In the genomic region with DNA sequence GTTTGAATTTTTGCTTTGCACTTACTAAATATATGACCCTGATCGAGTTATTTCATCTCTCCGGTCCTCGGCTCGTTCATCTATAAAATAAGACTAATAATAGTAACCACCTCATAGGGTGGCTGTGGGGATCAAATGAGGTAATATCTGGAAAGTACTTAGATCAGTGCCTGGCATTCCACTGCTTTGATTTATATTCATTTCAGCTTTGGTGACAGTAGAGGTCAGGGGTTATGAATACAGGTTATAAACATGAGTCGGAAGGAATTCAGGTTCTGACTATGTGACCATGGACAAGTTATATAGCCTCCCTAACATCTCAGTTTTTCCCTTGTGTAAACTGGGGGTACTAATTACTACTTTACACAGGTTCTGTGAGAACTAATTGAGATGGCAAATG, we compare ENCODE assay signal across 32 cellular contexts. TPM values are rescaled to one million over a fixed set of nuclear protein-coding genes. Genes with fewer than 3 reads are reported as not detected.
"Had no signal": no experiment of that assay in that cellular context is flagged by ENCODE, and none has a peak within 500 bp of the region (broad histone marks: within the 10 kb centered on the region; RNA-seq: fewer than 3 reads in every experiment).

No MANE protein-coding gene starts in this region.

- H3K9me3 Mint-ChIP-seq: activated CD4-positive, alpha-beta memory T cell treated with anti-CD3 and anti-CD28 coated beads, Interleukin-2, amount 10 ng/mL, durations not matched to agents 7 days and 5 days; activated CD4-positive, alpha-beta T cell treated with anti-CD3 and anti-CD28 coated beads, Interleukin-2, amount 10 ng/mL, durations not matched to agents 7 days and 5 days; stimulated activated naive CD8-positive, alpha-beta T cell treated with anti-CD3 and anti-CD28 coated beads, Interleukin-15, amount 100 ng/mL, for 72 hours had no signal

- H3K27me3 Mint-ChIP-seq: progenitor cell of endocrine pancreas had no signal

- H3K4me1 Mint-ChIP-seq: activated T-helper 17 cell treated with anti-CD3 and anti-CD28 coated beads, Interleukin-2, amount 50 U/mL, for 72 hours; stimulated activated memory B cell treated with anti-CD40 and anti-IgM and Interleukin-4, amounts not matched to agents 10 μg/mL and 1 μg/mL and 100 μg/mL, for 72 hours; stimulated activated naive CD8-positive, alpha-beta T cell treated with anti-CD3 and anti-CD28 coated beads, Interleukin-15, amount 100 ng/mL, for 72 hours had no signal

- FAIRE-seq: astrocyte, small intestine had no signal

- H3K4me3 ChIP-seq: left ventricle myocardium inferior, lung, ovary, right lobe of liver, thyroid gland had no signal

- H3K27me3 ChIP-seq: brain microvascular endothelial cell, ovary, right lobe of liver, thyroid gland had no signal

- H3K27ac Mint-ChIP-seq: activated CD4-positive, alpha-beta memory T cell treated with anti-CD3 and anti-CD28 coated beads, Interleukin-2, amount 10 ng/mL, durations not matched to agents 7 days and 5 days; activated CD4-positive, alpha-beta T cell treated with anti-CD3 and anti-CD28 coated beads, Interleukin-2, amount 10 ng/mL, durations not matched to agents 7 days and 5 days; activated T-helper 17 cell treated with anti-CD3 and anti-CD28 coated beads, Interleukin-2, amount 50 U/mL, for 72 hours; effector memory CD8-positive, alpha-beta T cell; immature natural killer cell; nephron progenitor cell; progenitor cell of endocrine pancreas; stimulated activated memory B cell treated with anti-CD40 and anti-IgM and Interleukin-4, amounts not matched to agents 10 μg/mL and 1 μg/mL and 100 μg/mL, for 72 hours; stimulated activated naive CD8-positive, alpha-beta T cell treated with anti-CD3 and anti-CD28 coated beads, Interleukin-15, amount 100 ng/mL, for 72 hours; WTC11 had no signal

- H3K36me3 Mint-ChIP-seq: stimulated activated memory B cell treated with anti-CD40 and anti-IgM and Interleukin-4, amounts not matched to agents 10 μg/mL and 1 μg/mL and 100 μg/mL, for 72 hours had no signal

- H3K4me3 Mint-ChIP-seq: activated CD4-positive, alpha-beta memory T cell treated with anti-CD3 and anti-CD28 coated beads, Interleukin-2, amount 10 ng/mL, durations not matched to agents 7 days and 5 days; activated CD4-positive, alpha-beta T cell treated with anti-CD3 and anti-CD28 coated beads, Interleukin-2, amount 10 ng/mL, durations not matched to agents 7 days and 5 days; activated T-cell treated with anti-CD3 and anti-CD28 coated beads, Interleukin-2, amount 50 U/mL, for 4 hours; activated T-helper 17 cell treated with anti-CD3 and anti-CD28 coated beads, Interleukin-2, amount 50 U/mL, for 72 hours; effector memory CD8-positive, alpha-beta T cell; nephron progenitor cell; stimulated activated memory B cell treated with anti-CD40 and anti-IgM and Interleukin-4, amounts not matched to agents 10 μg/mL and 1 μg/mL and 100 μg/mL, for 72 hours; stimulated activated naive CD8-positive, alpha-beta T cell treated with anti-CD3 and anti-CD28 coated beads, Interleukin-15, amount 100 ng/mL, for 72 hours; WTC11 had no signal

- DNase-seq: activated CD4-positive, alpha-beta memory T cell treated with anti-CD3 and anti-CD28 coated beads, Interleukin-2, amount 10 ng/mL, durations not matched to agents 7 days and 5 days; activated CD4-positive, alpha-beta T cell treated with anti-CD3 and anti-CD28 coated beads for 1 hour; activated CD4-positive, alpha-beta T cell treated with anti-CD3 and anti-CD28 coated beads, Interleukin-2, amount 10 ng/mL, durations not matched to agents 7 days and 5 days; activated gamma-delta T cell treated with Interleukin-2 at 50 U/mL for 16 hours; activated naive CD4-positive, alpha-beta T cell treated with anti-CD3 and anti-CD28 coated beads, Interleukin-2, amount 50 U/mL, for 16 hours; activated T-cell treated with anti-CD3 and anti-CD28 coated beads, Interleukin-2, amount 50 U/mL, for 4 hours; amniotic stem cell; brain microvascular endothelial cell; cortex of kidney; effector memory CD8-positive, alpha-beta T cell; erythroblast; head of caudate nucleus; hippocampal formation; immature natural killer cell; left ventricle myocardium inferior; mesendoderm; nephron progenitor cell; ovary; right lobe of liver; small intestine; stimulated activated CD4-positive, alpha-beta T cell treated with anti-CD3 and anti-CD28 coated beads, Interleukin-4, amount 100 ng/mL, for 4 hours; stimulated activated CD8-positive, alpha-beta memory T cell treated with anti-CD3 and anti-CD28 coated beads, Interleukin-4, amount 100 ng/mL, for 48 hours; stimulated activated naive CD8-positive, alpha-beta T cell treated with anti-CD3 and anti-CD28 coated beads, Interleukin-15, amount 100 ng/mL, for 72 hours; T-helper 2 cell; thyroid gland had no signal

- H3K9me3 ChIP-seq: left ventricle myocardium inferior, ovary, right lobe of liver, thyroid gland had no signal

- H3K27ac ChIP-seq: brain microvascular endothelial cell, left ventricle myocardium inferior, ovary, right lobe of liver, thyroid gland had no signal

RNA-seq across cellular contexts. Expression of gene TEAD1, which starts 2.8 kb away (rescaled TPM):
- total RNA-seq: mononuclear cell had no signal
